Comparison of ENCODE assay signal across 8 cellular contexts in genomic region chr12:109927622-109928021, GRCh38. TPM values are rescaled to one million over a fixed set of nuclear protein-coding genes. Genes with fewer than 3 reads are reported as not detected.
A peak's percentile ranks its signal among the peaks of the same experiment; 100 is the strongest.
DNase-seq lines count a peak whose midpoint lies in the region; ATAC-seq and TF ChIP-seq lines count a peak whose summit lies in the region.

No MANE protein-coding gene starts in this region.

- peak; percentile 25 for TF ChIP-seq CTCF in CD8-positive, alpha-beta T cell (IDR thresholded peaks at IDR 0.05)
- TF ChIP-seq CTCF in HL-60 (IDR thresholded peaks at IDR 0.05; ENCODE audit: insufficient read depth, low read length) (peak; percentile 67), breast epithelium (IDR thresholded peaks at IDR 0.05) (peak; percentile 20 to 40 (median 38)), coronary artery (IDR thresholded peaks at IDR 0.05) (no peak), sigmoid colon (IDR thresholded peaks at IDR 0.05) (peak in 2 of 4 experiments; percentile 26 to 44)

- H4K8ac ChIP-seq in mesenchymal stem cell (ENCODE audit: low read length), result no peak overlapping the region

- peak in 5 of 7 experiments; percentile 7 to 55 (median 30) for DNase-seq in CD8-positive, alpha-beta T cell
- DNase-seq in HL-60 (ENCODE audit: low read depth in 1 of 2, low spot score in 1 of 2), result peak in 1 of 2 experiments; percentile 40
- peak; percentile 18 for DNase-seq in T-helper 2 cell treated with Interferon-gamma antibody and Interleukin-4, amounts not matched to agents 5 μg/mL and 100 μg/mL, for 36 hours (ENCODE audit: low spot score)
- peak in 1 of 2 donors; percentile 39 for DNase-seq in breast epithelium (ENCODE audit: low spot score in 2 of 2)
- DNase-seq in mesenchymal stem cell, result peak; percentile 57
- no peak for DNase-seq in NCI-H2107 (lab: John Stamatoyannopoulos, UW)
- DNase-seq in coronary artery (ENCODE audit: low spot score), result no peak
- DNase-seq in sigmoid colon, result no peak

- POLR2A ChIA-PET in CD8-positive, alpha-beta T cell (lab: Charles Lee), result no interaction called here

- peak overlapping the region; percentile 75 for H3K27ac Mint-ChIP-seq in CD8-positive, alpha-beta T cell
- no peak overlapping the region for H3K27ac Mint-ChIP-seq in T-helper 2 cell treated with Interferon-gamma antibody and Interleukin-4, amounts not matched to agents 5 μg/mL and 100 μg/mL, for 36 hours

- no peak overlapping the region for H2BK5ac ChIP-seq in mesenchymal stem cell (ENCODE audit: low read depth, low read length, poor library complexity, severe bottlenecking)

- H3K27ac ChIP-seq in CD8-positive, alpha-beta T cell (ENCODE audit: low read depth, low read length), result no peak overlapping the region
- no peak overlapping the region for H3K27ac ChIP-seq in HL-60 (replicated peaks)
- no peak overlapping the region for H3K27ac ChIP-seq in breast epithelium
- H3K27ac ChIP-seq in mesenchymal stem cell (ENCODE audit: low read length, poor library complexity, severe bottlenecking), result no peak overlapping the region
- H3K27ac ChIP-seq in coronary artery, result no peak overlapping the region
- H3K27ac ChIP-seq in sigmoid colon, result no peak overlapping the region

- H3K23ac ChIP-seq in mesenchymal stem cell (ENCODE audit: low read length in 2 of 2), result no peak overlapping the region

- H3K18ac ChIP-seq in mesenchymal stem cell (ENCODE audit: low read depth in 1 of 2, low read length in 2 of 2), result no peak overlapping the region

- H3K36me3 Mint-ChIP-seq in CD8-positive, alpha-beta T cell, result peaks cover 41% of the 10 kb centered on the region
- H3K36me3 Mint-ChIP-seq in T-helper 2 cell treated with Interferon-gamma antibody and Interleukin-4, amounts not matched to agents 5 μg/mL and 100 μg/mL, for 36 hours (ENCODE audit: low read depth), result peaks cover 34% of the 10 kb centered on the region

- no peak overlapping the region for H3K4me3 Mint-ChIP-seq in CD8-positive, alpha-beta T cell
- no peak overlapping the region for H3K4me3 Mint-ChIP-seq in T-helper 2 cell treated with Interferon-gamma antibody and Interleukin-4, amounts not matched to agents 5 μg/mL and 100 μg/mL, for 36 hours

- intact Hi-C loops in CD8-positive, alpha-beta T cell (cut with DNase I, micrococcal nuclease), result loop anchor here in 1 of 2 experiments (1.0 kb wide), 1 partner anchor 75 kb away; no protein-coding TSS in a partner anchor
- intact Hi-C loops in breast epithelium (cut with DNase I; ENCODE audit: low total_unique reads), result no loop called here
- intact Hi-C loops in sigmoid colon (cut with DNase I), result no loop called here

- no peak overlapping the region for H3K4me2 ChIP-seq in mesenchymal stem cell (ENCODE audit: low read length, poor library complexity, severe bottlenecking)

- TF ChIP-seq EP300 in sigmoid colon (IDR thresholded peaks at IDR 0.05), result no peak

- peak; percentile 64 for ATAC-seq in CD8-positive, alpha-beta T cell

- no peak overlapping the region for H2BK15ac ChIP-seq in mesenchymal stem cell (ENCODE audit: low read depth, poor library complexity, severe bottlenecking)

- no peaks in the 10 kb centered on the region for H3K27me3 Mint-ChIP-seq in CD8-positive, alpha-beta T cell (ENCODE audit: low read depth)
- H3K27me3 Mint-ChIP-seq in T-helper 2 cell treated with Interferon-gamma antibody and Interleukin-4, amounts not matched to agents 5 μg/mL and 100 μg/mL, for 36 hours (ENCODE audit: low read depth), result no peaks in the 10 kb centered on the region

- peaks cover 1% of the 10 kb centered on the region for H3K79me1 ChIP-seq in mesenchymal stem cell (replicated peaks; ENCODE audit: low read length, poor library complexity, severe bottlenecking)

- H2AFZ ChIP-seq in mesenchymal stem cell (ENCODE audit: low read depth, low read length), result no peak overlapping the region

- no peaks in the 10 kb centered on the region for H3K9me3 Mint-ChIP-seq in CD8-positive, alpha-beta T cell
- no peaks in the 10 kb centered on the region for H3K9me3 Mint-ChIP-seq in T-helper 2 cell treated with Interferon-gamma antibody and Interleukin-4, amounts not matched to agents 5 μg/mL and 100 μg/mL, for 36 hours

- H3K36me3 ChIP-seq in CD8-positive, alpha-beta T cell (ENCODE audit: insufficient read depth, low read length), result peaks cover 27% of the 10 kb centered on the region
- no peaks in the 10 kb centered on the region for H3K36me3 ChIP-seq in breast epithelium
- H3K36me3 ChIP-seq in mesenchymal stem cell (ENCODE audit: control insufficient read depth in 1 of 2, insufficient read depth in 2 of 2, low read depth in 1 of 2, low read length in 2 of 2), result peaks cover 62 to 65% of the 10 kb centered on the region in 2 experiments
- peaks cover 7 to 38% (median 17%) of the 10 kb centered on the region in 4 donors for H3K36me3 ChIP-seq in sigmoid colon

- H3K14ac ChIP-seq in mesenchymal stem cell (ENCODE audit: low read length in 2 of 2), result no peak overlapping the region

- no peak overlapping the region for H2BK120ac ChIP-seq in mesenchymal stem cell (ENCODE audit: low read depth, low read length)

- no peak overlapping the region for H2BK12ac ChIP-seq in mesenchymal stem cell (ENCODE audit: low read length in 2 of 2)

- TF ChIP-seq POLR2A in breast epithelium (IDR thresholded peaks at IDR 0.05) (no peak), sigmoid colon (IDR thresholded peaks at IDR 0.05) (no peak)

- H3K4me1 ChIP-seq in CD8-positive, alpha-beta T cell (ENCODE audit: insufficient read depth, low read length), result no peaks in the 10 kb centered on the region
- H3K4me1 ChIP-seq in breast epithelium (no peaks in the 10 kb centered on the region), mesenchymal stem cell (ENCODE audit: control insufficient read depth, insufficient read depth, low read depth, low read length) (peaks cover 2% of the 10 kb centered on the region), sigmoid colon (no peaks in the 10 kb centered on the region)

- WGBS in mesenchymal stem cell, result 47% methylated on average over 7 of the region's 8 CpGs
- 47 to 82% methylated on average over 8 of the region's 8 CpGs for WGBS in sigmoid colon, 2 donors

- no peak overlapping the region for H4K91ac ChIP-seq in mesenchymal stem cell (ENCODE audit: low read length)

- peaks cover 2% of the 10 kb centered on the region for H3K4me1 Mint-ChIP-seq in CD8-positive, alpha-beta T cell (ENCODE audit: low read depth)
- no peaks in the 10 kb centered on the region for H3K4me1 Mint-ChIP-seq in T-helper 2 cell treated with Interferon-gamma antibody and Interleukin-4, amounts not matched to agents 5 μg/mL and 100 μg/mL, for 36 hours (ENCODE audit: low read depth)

- no peaks in the 10 kb centered on the region for H3K27me3 ChIP-seq in CD8-positive, alpha-beta T cell (ENCODE audit: insufficient read depth, low read length)
- H3K27me3 ChIP-seq in HL-60 (ENCODE audit: insufficient read depth, poor library complexity, severe bottlenecking) (no peaks in the 10 kb centered on the region), breast epithelium (no peaks in the 10 kb centered on the region), mesenchymal stem cell (ENCODE audit: control insufficient read depth in 1 of 2, insufficient read depth in 1 of 2, low read length in 2 of 2) (no peaks in the 10 kb centered on the region), sigmoid colon (no peaks in the 10 kb centered on the region)

- no peak overlapping the region for H3K4ac ChIP-seq in mesenchymal stem cell (ENCODE audit: low read depth in 1 of 2, low read length in 2 of 2)

- no peak overlapping the region for H2AK5ac ChIP-seq in mesenchymal stem cell (ENCODE audit: low read length, severe bottlenecking)

- CTCF ChIA-PET in CD8-positive, alpha-beta T cell (lab: Charles Lee), result interaction anchor here (0.6 to 5.3 kb wide), 11 partner anchors 27 to 833 kb away, joined by 3 to 42 read pairs (median 3); partner anchors contain the start of gene TCHP

- no peak overlapping the region for H3K9ac ChIP-seq in mesenchymal stem cell (ENCODE audit: low read length)

- H3K4me3 ChIP-seq in CD8-positive, alpha-beta T cell (ENCODE audit: low read depth, low read length), result no peak overlapping the region
- H3K4me3 ChIP-seq in HL-60 (replicated peaks; ENCODE audit: insufficient read depth, low read length), result no peak overlapping the region
- no peak overlapping the region for H3K4me3 ChIP-seq in breast epithelium
- no peak overlapping the region for H3K4me3 ChIP-seq in mesenchymal stem cell (ENCODE audit: insufficient read depth in 1 of 2, low read depth in 1 of 2, low read length in 2 of 2)
- no peak overlapping the region for H3K4me3 ChIP-seq in coronary artery
- no peak overlapping the region for H3K4me3 ChIP-seq in sigmoid colon

- no peaks in the 10 kb centered on the region for H3K9me3 ChIP-seq in CD8-positive, alpha-beta T cell (ENCODE audit: low read length)
- no peaks in the 10 kb centered on the region for H3K9me3 ChIP-seq in breast epithelium
- no peaks in the 10 kb centered on the region for H3K9me3 ChIP-seq in mesenchymal stem cell (ENCODE audit: control insufficient read depth, low read length)
- H3K9me3 ChIP-seq in sigmoid colon, result no peaks in the 10 kb centered on the region

RNA-seq across cellular contexts. Expression of gene TCHP, which starts 27.5 kb away (rescaled TPM):
- 10 to 100 TPM; 11.4 to 15.7 TPM for total RNA-seq in CD8-positive, alpha-beta T cell
- total RNA-seq in breast epithelium (10 to 100 TPM; 10.2 to 20.0 (median 18.6) TPM), sigmoid colon (10 to 100 TPM; 12.8 to 42.9 (median 16.3) TPM)
- polyA plus RNA-seq in mesenchymal stem cell (2013, experiment 1 of 2), result 8.0 TPM
- polyA plus RNA-seq in mesenchymal stem cell (2013, experiment 2 of 2), result 7.8 TPM
- polyA plus RNA-seq in sigmoid colon, result 10 to 100 TPM; 12.5 to 18.1 (median 13.8) TPM

RNA-seq across cellular contexts. Expression of gene GLTP, which starts 47.3 kb away (rescaled TPM):
- 10 to 100 TPM; 36.9 to 40.7 TPM for total RNA-seq in CD8-positive, alpha-beta T cell
- total RNA-seq in breast epithelium (10 to 100 TPM; 38.2 to 53.1 (median 40.1) TPM), sigmoid colon (10 to 100 TPM; 33.5 to 45.3 (median 40.3) TPM)
- polyA plus RNA-seq in mesenchymal stem cell (2013, experiment 1 of 2), result 41.5 TPM
- polyA plus RNA-seq in mesenchymal stem cell (2013, experiment 2 of 2), result 42.0 TPM
- 100 to 1,000 TPM in 1 of 3 donors, 10 to 100 TPM in 2; 48.7 to 105 (median 83.5) TPM for polyA plus RNA-seq in sigmoid colon

Comparison
In these comparisons a context has a peak if more than half of its experiments do, and no peak if none do; other contexts are left out.
1. DNase-seq: peak in CD8-positive, alpha-beta T cell (5 of 7), T-helper 2 cell treated with Interferon-gamma antibody and Interleukin-4, amounts not matched to agents 5 μg/mL and 100 μg/mL, for 36 hours (single experiment) and mesenchymal stem cell (single experiment); none in NCI-H2107 (single experiment), coronary artery (single experiment) and sigmoid colon (single experiment).